19 cellular contexts compared by ENCODE assay signal in genomic region chr19:48740705-48741030, GRCh38. TPM values are rescaled to one million over a fixed set of nuclear protein-coding genes. Genes with fewer than 3 reads are reported as not detected.
A peak's percentile ranks its signal among the peaks of the same experiment; 100 is the strongest.
DNase-seq lines count a peak whose midpoint lies in the region; ATAC-seq and TF ChIP-seq lines count a peak whose summit lies in the region.
"Had no signal": no experiment of that assay in that cellular context is flagged by ENCODE, and none has a peak within 500 bp of the region (broad histone marks: within the 10 kb centered on the region; RNA-seq: fewer than 3 reads in every experiment).

No MANE protein-coding gene starts in this region.

- H3K27ac Mint-ChIP-seq in endothelial cell (ENCODE audit: unreplicated experiment): peak overlapping the region; percentile 82
- H3K27ac Mint-ChIP-seq in nephron progenitor cell: no peak overlapping the region
- H3K27ac Mint-ChIP-seq: activated CD4-positive, alpha-beta T cell treated with anti-CD3 and anti-CD28 coated beads for 36 hours; activated T-cell treated with anti-CD3 and anti-CD28 coated beads, Interleukin-2, amount 50 U/mL, for 24 hours; stimulated activated memory B cell treated with anti-CD40 and anti-IgM and Interleukin-4, amounts not matched to agents 10 μg/mL and 1 μg/mL and 100 μg/mL, for 72 hours had no signal

- peak overlapping the region; percentile 92 for H3K27ac ChIP-seq in left ventricle myocardium inferior (replicated peaks)
- peak overlapping the region; percentile 73 to 81 for H3K27ac ChIP-seq in uterus
- H3K27ac ChIP-seq: A549, colonic mucosa had no signal

- peaks cover 2% of the 10 kb centered on the region for H3K27me3 ChIP-seq in left ventricle myocardium inferior (ENCODE audit: low read depth)
- no peaks in the 10 kb centered on the region for H3K27me3 ChIP-seq in uterus

- peaks cover 30% of the 10 kb centered on the region for H3K27me3 Mint-ChIP-seq in endothelial cell (ENCODE audit: unreplicated experiment)
- peaks cover 43% of the 10 kb centered on the region for H3K27me3 Mint-ChIP-seq in nephron progenitor cell (ENCODE audit: low read depth, poor library complexity)

- H3K4me1 ChIP-seq in left ventricle myocardium inferior (peaks cover 43% of the 10 kb centered on the region), uterus (peaks cover 0 to 5% of the 10 kb centered on the region in 2 donors)
- H3K4me1 ChIP-seq: colonic mucosa had no signal

- intact Hi-C loops in left ventricle myocardium inferior (cut with micrococcal nuclease) (loop anchor here (10.0 kb wide), 1 partner anchor 96 kb away; the partner anchor contains the start of gene CA11), left ventricle myocardium superior (cut with micrococcal nuclease) (no loop called here), uterus (cut with DNase I; ENCODE audit: low total_unique reads) (no loop called here)

- H3K9me3 Mint-ChIP-seq in endothelial cell (ENCODE audit: unreplicated experiment) (no peaks in the 10 kb centered on the region), nephron progenitor cell (peaks cover 2% of the 10 kb centered on the region)
- H3K9me3 Mint-ChIP-seq: activated T-cell treated with anti-CD3 and anti-CD28 coated beads, Interleukin-2, amount 50 U/mL, for 24 hours had no signal

- no peaks in the 10 kb centered on the region for H3K9me3 ChIP-seq in left ventricle myocardium inferior (replicated peaks)
- no peaks in the 10 kb centered on the region for H3K9me3 ChIP-seq in uterus
- H3K9me3 ChIP-seq: A549, colonic mucosa, HAP-1 had no signal

- peak overlapping the region; percentile 71 for H3K4me3 ChIP-seq in left ventricle myocardium inferior
- H3K4me3 ChIP-seq in uterus: peak overlapping the region in 1 of 2 donors; percentile 1
- H3K4me3 ChIP-seq: A549, colonic mucosa had no signal

- no peak for ATAC-seq in left ventricle myocardium superior
- ATAC-seq in GM18909 (IDR thresholded peaks at IDR 0.05; ENCODE audit: poor library complexity, unreplicated experiment): no peak
- no peak for ATAC-seq in left lobe of liver
- ATAC-seq: activated CD4-positive, alpha-beta T cell treated with anti-CD3 and anti-CD28 coated beads for 36 hours; stimulated activated memory B cell treated with anti-CD40 and anti-IgM and Interleukin-4, amounts not matched to agents 10 μg/mL and 1 μg/mL and 100 μg/mL, for 72 hours had no signal

- TF ChIP-seq CTCF in left ventricle myocardium inferior (IDR thresholded peaks at IDR 0.05; ENCODE audit: borderline replicate concordance): no peak
- no peak for TF ChIP-seq CTCF in endothelial cell (IDR thresholded peaks at IDR 0.05; ENCODE audit: unreplicated experiment)
- TF ChIP-seq CTCF in nephron progenitor cell (IDR thresholded peaks at IDR 0.05): no peak
- TF ChIP-seq CTCF in uterus (IDR thresholded peaks at IDR 0.05): no peak

- H3K4me1 Mint-ChIP-seq in endothelial cell (ENCODE audit: unreplicated experiment) (peaks cover 33% of the 10 kb centered on the region), nephron progenitor cell (peaks cover 37% of the 10 kb centered on the region)

- no peak for TF ChIP-seq POLR2A in uterus (IDR thresholded peaks at IDR 0.05)

- peak overlapping the region; percentile 98 for H3K4me3 Mint-ChIP-seq in endothelial cell (ENCODE audit: unreplicated experiment)
- peak overlapping the region; percentile 4 for H3K4me3 Mint-ChIP-seq in nephron progenitor cell
- H3K4me3 Mint-ChIP-seq: activated CD4-positive, alpha-beta T cell treated with anti-CD3 and anti-CD28 coated beads for 36 hours; activated T-cell treated with anti-CD3 and anti-CD28 coated beads, Interleukin-2, amount 50 U/mL, for 24 hours; stimulated activated memory B cell treated with anti-CD40 and anti-IgM and Interleukin-4, amounts not matched to agents 10 μg/mL and 1 μg/mL and 100 μg/mL, for 72 hours had no signal

- peaks cover 24% of the 10 kb centered on the region for H3K36me3 Mint-ChIP-seq in endothelial cell (ENCODE audit: low read depth, unreplicated experiment)
- no peaks in the 10 kb centered on the region for H3K36me3 Mint-ChIP-seq in nephron progenitor cell (ENCODE audit: low read depth)
- H3K36me3 Mint-ChIP-seq: stimulated activated memory B cell treated with anti-CD40 and anti-IgM and Interleukin-4, amounts not matched to agents 10 μg/mL and 1 μg/mL and 100 μg/mL, for 72 hours had no signal

- DNase-seq in left ventricle myocardium inferior (no peak), left ventricle myocardium superior (no peak), endothelial cell (ENCODE audit: low spot score) (no peak), nephron progenitor cell (no peak), uterus (no peak), left lobe of liver (ENCODE audit: low spot score) (no peak), OCI-M1 (lab: John Stamatoyannopoulos, UW) (no peak)
- DNase-seq: activated CD4-positive, alpha-beta T cell treated with anti-CD3 and anti-CD28 coated beads for 36 hours; activated T-cell treated with anti-CD3 and anti-CD28 coated beads, Interleukin-2, amount 50 U/mL, for 24 hours; Karpas-422; midbrain; NCI-H1694; NCI-H526 treated with DMSO at 0.1 percent for 48 hours; T-helper 2 cell had no signal

- no peaks in the 10 kb centered on the region for H3K36me3 ChIP-seq in left ventricle myocardium inferior
- H3K36me3 ChIP-seq in uterus: no peaks in the 10 kb centered on the region
- H3K36me3 ChIP-seq: colonic mucosa, HAP-1 had no signal

RNA-seq across cellular contexts. Expression of gene RASIP1, which starts 0.3 kb away (rescaled TPM):
- 13.9 TPM for total RNA-seq in left ventricle myocardium inferior
- 13.7 TPM for total RNA-seq in left ventricle myocardium superior
- total RNA-seq in endothelial cell (ENCODE audit: unreplicated experiment): 192 TPM
- 100 to 1,000 TPM in 1 of 4 donors, 10 to 100 TPM in 2, 1 to 10 TPM in 1; 5.9 to 105 (median 31.9) TPM for total RNA-seq in uterus
- total RNA-seq in left lobe of liver: 3.1 TPM

RNA-seq across cellular contexts. Expression of gene IZUMO1, which starts 6.0 kb away (rescaled TPM):
- total RNA-seq in left ventricle myocardium inferior (0.60 TPM), left ventricle myocardium superior (1.0 TPM), endothelial cell (ENCODE audit: unreplicated experiment) (3.3 TPM), uterus (1 to 10 TPM in 1 of 4 donors, under 1 TPM in 1, not detected in 2; under 0.01 to 2.3 TPM), left lobe of liver (not detected)
- total RNA-seq: activated CD4-positive, alpha-beta T cell treated with anti-CD3 and anti-CD28 coated beads for 36 hours; colonic mucosa had no signal

RNA-seq across cellular contexts. Expression of gene FUT1, which starts 11.8 kb away (rescaled TPM):
- 1.8 TPM for total RNA-seq in left ventricle myocardium inferior
- 1.6 TPM for total RNA-seq in left ventricle myocardium superior
- total RNA-seq in endothelial cell (ENCODE audit: unreplicated experiment): 5.7 TPM
- total RNA-seq in uterus: 10 to 100 TPM in 1 of 4 donors, 1 to 10 TPM in 3; 1.5 to 17.7 (median 4.4) TPM
- total RNA-seq in left lobe of liver: 0.43 TPM

RNA-seq across cellular contexts. Expression of gene FGF21, which starts 14.7 kb away (rescaled TPM):
- total RNA-seq in left ventricle myocardium inferior: not detected
- total RNA-seq in left ventricle myocardium superior: not detected
- total RNA-seq in endothelial cell (ENCODE audit: unreplicated experiment): not detected
- total RNA-seq in uterus: not detected
- total RNA-seq in left lobe of liver: 0.75 TPM
- total RNA-seq: activated CD4-positive, alpha-beta T cell treated with anti-CD3 and anti-CD28 coated beads for 36 hours; colonic mucosa had no signal

RNA-seq across cellular contexts. Expression of gene MAMSTR, which starts 21.1 kb away (rescaled TPM):
- 1.8 TPM for total RNA-seq in left ventricle myocardium inferior
- 3.0 TPM for total RNA-seq in left ventricle myocardium superior
- total RNA-seq in endothelial cell (ENCODE audit: unreplicated experiment): 1.5 TPM
- total RNA-seq in uterus: 10 to 100 TPM in 1 of 4 donors, 1 to 10 TPM in 1, under 1 TPM in 1, not detected in 1; 0.26 to 24.2 (median 3.0) TPM
- total RNA-seq in left lobe of liver: 0.23 TPM
